Comparison of ENCODE assay signal across 1 cellular context in genomic region chr10:64619068-64619467, GRCh38.
TF ChIP-seq lines count a peak whose summit lies in the region.

No MANE protein-coding gene starts in this region.

TF ChIP-seq in H1, 55 proteins besides CTCF, POLR2A, EP300 and RAD21 (continued from another document):
- TF ChIP-seq POLR2AphosphoS5 (IDR thresholded peaks at IDR 0.05; ENCODE audit: low read depth, low read length) = no peak
- TF ChIP-seq SP4 (IDR thresholded peaks at IDR 0.05; ENCODE audit: low read length) = no peak
- TF ChIP-seq ATF2 (IDR thresholded peaks at IDR 0.05; ENCODE audit: low read length) = no peak
- TF ChIP-seq JUN (IDR thresholded peaks at IDR 0.05; ENCODE audit: low read depth, low read length) = no peak
- TF ChIP-seq SRF (IDR thresholded peaks at IDR 0.05; ENCODE audit: low read depth, low read length) = no peak
- no peak for TF ChIP-seq PHF8 (conservative IDR thresholded peaks at IDR 0.05; ENCODE audit: low read depth, low read length)
- no peak for TF ChIP-seq RBBP5 (IDR thresholded peaks at IDR 0.05; ENCODE audit: borderline replicate concordance, low read depth, low read length)
- no peak for TF ChIP-seq SIRT6 (IDR thresholded peaks at IDR 0.05; ENCODE audit: low read length)
- no peak for TF ChIP-seq E2F6 (IDR thresholded peaks at IDR 0.05)
